ENCODE assay signal across 8 cellular contexts in the genomic region with DNA sequence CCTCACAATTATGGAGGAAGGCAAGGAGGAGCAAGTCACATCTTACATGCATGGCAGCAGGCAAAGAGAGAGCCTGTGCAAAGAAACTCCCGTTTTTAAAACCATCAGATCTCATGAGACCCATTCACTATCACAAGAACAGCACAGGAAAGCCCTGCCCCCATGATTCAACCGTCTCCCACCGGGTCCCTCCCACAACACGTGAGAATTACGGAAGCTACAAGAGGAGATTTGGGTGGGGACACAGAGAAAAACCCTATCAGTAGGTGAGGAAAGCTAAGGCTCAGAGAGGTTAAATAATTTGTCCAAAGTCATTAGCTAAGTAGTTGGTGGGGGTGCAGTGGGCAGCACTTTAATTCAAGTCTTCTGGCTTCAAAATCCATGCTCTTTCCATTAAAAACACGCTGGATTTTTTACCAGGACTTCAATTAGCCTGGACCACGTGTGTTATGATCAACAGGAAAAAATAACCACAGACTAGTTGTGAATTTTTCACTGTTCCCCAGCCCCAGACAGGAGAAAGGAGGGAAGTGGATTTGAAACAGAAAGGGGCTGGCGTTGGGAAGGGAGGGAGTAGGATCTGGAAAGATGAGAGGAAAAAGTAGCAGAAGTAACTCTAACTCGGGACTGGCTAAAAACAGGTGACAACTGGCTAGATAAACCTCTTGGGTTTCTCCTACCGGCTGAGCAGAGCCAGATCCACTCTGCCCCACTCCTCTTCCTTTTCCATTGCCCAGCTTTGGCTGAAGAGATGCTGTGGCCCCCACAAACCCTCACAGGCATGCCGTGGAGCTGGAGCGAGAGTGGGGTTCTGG.
DNase-seq lines count a peak whose midpoint lies in the region; ATAC-seq lines count a peak whose summit lies in the region.

No MANE protein-coding gene starts in this region.

- H3K27me3 ChIP-seq in adipocyte (replicated peaks; ENCODE audit: control insufficient read depth, insufficient read depth, low read length), result no peaks in the 10 kb centered on the region
- H3K27me3 ChIP-seq in mucosa of stomach (ENCODE audit: control insufficient read depth, insufficient read depth, low read length), result no peaks in the 10 kb centered on the region

- ATAC-seq in GM18858 (IDR thresholded peaks at IDR 0.05; ENCODE audit: unreplicated experiment) (peak; percentile 12), HG03139 (IDR thresholded peaks at IDR 0.05; ENCODE audit: unreplicated experiment) (peak; percentile 16), HG03280 (IDR thresholded peaks at IDR 0.05; ENCODE audit: unreplicated experiment) (no peak)

- DNase-seq in adipocyte (ENCODE audit: low read depth) (no peak), Ammon's horn (ENCODE audit: low spot score) (no peak), T-helper 9 cell (no peak), UCSD-AML1 (lab: John Stamatoyannopoulos, UW; ENCODE audit: unreplicated experiment) (no peak)

- H3K4me3 ChIP-seq in adipocyte (ENCODE audit: low read length) (peak overlapping the region; percentile 75), mucosa of stomach (ENCODE audit: low read length) (peak overlapping the region; percentile 55)

- H3K36me3 ChIP-seq in adipocyte (ENCODE audit: control insufficient read depth, insufficient read depth, low read length, severe bottlenecking) (no peaks in the 10 kb centered on the region), mucosa of stomach (ENCODE audit: control insufficient read depth, insufficient read depth, low read length) (no peaks in the 10 kb centered on the region)

- H3K9me3 ChIP-seq in adipocyte (ENCODE audit: control insufficient read depth, low read length) (peaks cover 10% of the 10 kb centered on the region), mucosa of stomach (ENCODE audit: control insufficient read depth, low read length) (no peaks in the 10 kb centered on the region)

- H3K4me1 ChIP-seq in adipocyte (ENCODE audit: control insufficient read depth, insufficient read depth, low read length) (no peaks in the 10 kb centered on the region), mucosa of stomach (ENCODE audit: control insufficient read depth, insufficient read depth, low read length) (no peaks in the 10 kb centered on the region)

- H3K9ac ChIP-seq in adipocyte (ENCODE audit: low read length) (no peak overlapping the region), mucosa of stomach (ENCODE audit: low read length) (peak overlapping the region; percentile 71)
